ENCODE assay signal across 8 cellular contexts in the genomic region with DNA sequence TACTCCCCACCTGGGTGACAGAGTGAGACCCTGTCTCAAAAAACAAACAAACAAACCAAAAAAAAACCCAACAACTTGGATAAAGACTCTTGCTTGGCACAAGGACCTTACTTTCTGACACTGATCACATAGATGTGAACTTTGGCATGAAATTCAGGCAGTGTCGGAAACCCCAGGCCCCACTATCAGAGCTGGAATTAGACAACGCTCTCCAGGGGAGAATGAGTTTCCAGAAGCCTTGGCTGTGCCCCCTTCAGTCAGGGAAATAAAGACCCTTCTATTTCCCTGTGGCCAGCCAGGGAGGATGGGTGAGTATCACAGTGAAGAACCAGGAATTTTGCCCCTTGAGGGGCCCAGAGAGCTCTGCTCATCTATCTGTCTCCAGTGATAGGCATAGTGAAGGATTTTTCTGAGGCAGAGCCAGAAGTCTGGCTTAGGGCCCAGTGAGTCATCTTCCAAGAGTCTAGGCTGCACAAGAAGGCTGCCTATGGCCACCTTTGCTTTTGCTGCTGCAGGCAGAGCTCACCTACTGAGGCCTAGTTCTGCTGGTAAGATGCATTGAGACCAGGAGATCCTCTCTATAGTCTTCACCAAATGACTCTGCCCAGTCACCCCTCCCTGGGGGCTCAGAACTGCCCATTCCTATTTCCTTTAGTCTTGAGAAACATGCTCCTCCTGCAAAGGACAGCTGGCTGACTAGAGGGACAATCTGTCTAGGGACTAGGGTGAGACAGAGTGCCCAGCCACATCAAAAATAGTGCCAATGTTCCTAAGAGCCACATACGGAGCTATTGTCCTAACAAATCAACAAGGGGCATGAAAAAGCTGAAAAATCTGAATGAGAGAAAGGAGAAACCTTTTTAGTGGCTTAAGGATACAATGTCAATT. TPM values are rescaled to one million over a fixed set of nuclear protein-coding genes. Genes with fewer than 3 reads are reported as not detected.
DNase-seq lines count a peak whose midpoint lies in the region; ATAC-seq and TF ChIP-seq lines count a peak whose summit lies in the region.

No MANE protein-coding gene starts in this region.

- no peaks in the 10 kb centered on the region for H3K9me3 ChIP-seq in endodermal cell (ENCODE audit: control insufficient read depth, low read length)

- no peaks in the 10 kb centered on the region for H3K36me3 Mint-ChIP-seq in HFFc6 (ENCODE audit: low read depth)
- H3K36me3 Mint-ChIP-seq in stimulated activated effector memory CD8-positive, alpha-beta T cell treated with anti-CD3 and anti-CD28 coated beads, Interleukin-12 subunit alpha, Interleukin-12 subunit beta, amount 100 ng/mL, for 72 hours, result no peaks in the 10 kb centered on the region
- no peaks in the 10 kb centered on the region for H3K36me3 Mint-ChIP-seq in endodermal cell (ENCODE audit: low read depth)

- H3K9me3 Mint-ChIP-seq in HFFc6 (no peaks in the 10 kb centered on the region), endodermal cell (no peaks in the 10 kb centered on the region)
- no peaks in the 10 kb centered on the region for H3K9me3 Mint-ChIP-seq in stimulated activated effector memory CD8-positive, alpha-beta T cell treated with anti-CD3 and anti-CD28 coated beads, Interleukin-12 subunit alpha, Interleukin-12 subunit beta, amount 100 ng/mL, for 72 hours

- no peak for ATAC-seq in stimulated activated effector memory CD8-positive, alpha-beta T cell treated with anti-CD3 and anti-CD28 coated beads, Interleukin-12 subunit alpha, Interleukin-12 subunit beta, amount 100 ng/mL, for 72 hours
- ATAC-seq in GM18511 (IDR thresholded peaks at IDR 0.05; ENCODE audit: unreplicated experiment) (no peak), HG03469 (IDR thresholded peaks at IDR 0.05; ENCODE audit: unreplicated experiment) (no peak)

- peaks cover 9% of the 10 kb centered on the region for H3K27me3 Mint-ChIP-seq in HFFc6 (ENCODE audit: insufficient read depth)
- H3K27me3 Mint-ChIP-seq in endodermal cell (ENCODE audit: insufficient read depth), result peaks cover 2% of the 10 kb centered on the region

- H3K4me1 ChIP-seq in endodermal cell (ENCODE audit: control insufficient read depth, insufficient read depth, low read length), result no peaks in the 10 kb centered on the region

- peaks cover 22% of the 10 kb centered on the region for H3K4me1 Mint-ChIP-seq in HFFc6 (ENCODE audit: low read depth)
- peaks cover 11% of the 10 kb centered on the region for H3K4me1 Mint-ChIP-seq in stimulated activated effector memory CD8-positive, alpha-beta T cell treated with anti-CD3 and anti-CD28 coated beads, Interleukin-12 subunit alpha, Interleukin-12 subunit beta, amount 100 ng/mL, for 72 hours
- H3K4me1 Mint-ChIP-seq in endodermal cell, result peaks cover 10% of the 10 kb centered on the region

- no peaks in the 10 kb centered on the region for H3K36me3 ChIP-seq in endodermal cell (ENCODE audit: control insufficient read depth, insufficient read depth, low read length)

- H3K27me3 ChIP-seq in endodermal cell (ENCODE audit: control insufficient read depth, insufficient read depth, low read length, poor library complexity, severe bottlenecking), result no peaks in the 10 kb centered on the region

- DNase-seq in HFFc6 (peak; percentile 73), amniotic stem cell (lab: John Stamatoyannopoulos, UW) (peak; percentile 61), hepatic stellate cell (ENCODE audit: low spot score) (peak; percentile 84), endodermal cell (no peak)
- no peak for DNase-seq in stimulated activated effector memory CD8-positive, alpha-beta T cell treated with anti-CD3 and anti-CD28 coated beads, Interleukin-12 subunit alpha, Interleukin-12 subunit beta, amount 100 ng/mL, for 72 hours (ENCODE audit: low spot score in 2 of 2)
- DNase-seq in activated CD4-positive, CD25-positive, alpha-beta regulatory T cell (lab: John Stamatoyannopoulos, UW), result no peak

- TF ChIP-seq CTCF in HFFc6 (IDR thresholded peaks at IDR 0.05) (no peak), endodermal cell (conservative IDR thresholded peaks at IDR 0.05) (no peak)

- H3K27ac ChIP-seq in endodermal cell (ENCODE audit: low read depth, low read length), result no peak overlapping the region

- no peak overlapping the region for H3K9ac ChIP-seq in endodermal cell (ENCODE audit: extremely low read depth, low read length, poor library complexity, severe bottlenecking)

- H3K4me3 Mint-ChIP-seq in HFFc6, result no peak overlapping the region
- H3K4me3 Mint-ChIP-seq in stimulated activated effector memory CD8-positive, alpha-beta T cell treated with anti-CD3 and anti-CD28 coated beads, Interleukin-12 subunit alpha, Interleukin-12 subunit beta, amount 100 ng/mL, for 72 hours, result no peak overlapping the region
- H3K4me3 Mint-ChIP-seq in endodermal cell, result no peak overlapping the region

- no peak overlapping the region for H3K4me3 ChIP-seq in endodermal cell (ENCODE audit: low read length)

- no peak overlapping the region for H3K27ac Mint-ChIP-seq in HFFc6
- H3K27ac Mint-ChIP-seq in stimulated activated effector memory CD8-positive, alpha-beta T cell treated with anti-CD3 and anti-CD28 coated beads, Interleukin-12 subunit alpha, Interleukin-12 subunit beta, amount 100 ng/mL, for 72 hours, result peak overlapping the region; percentile 7
- H3K27ac Mint-ChIP-seq in endodermal cell, result no peak overlapping the region

- 90 to 100% methylated on average over 3 of the region's 3 CpGs for WGBS in endodermal cell (ENCODE audit: insufficient coverage in 1 of 2, insufficient read length in 1 of 2), 2 experiments

RNA-seq across cellular contexts. Expression of a gene that starts 40.2 kb away (rescaled TPM):
- total RNA-seq in HFFc6 (2021; fragmentation: NEBNext Ultra II Directional; extraction: Animal tissue kit (Norgen Biotek cat#: 25700)), result 10 to 100 TPM; 23.3 to 30.2 (median 28.4) TPM
- total RNA-seq in endodermal cell, result 10 to 100 TPM; 51.8 to 62.0 TPM
- polyA plus RNA-seq in endodermal cell (2013, experiment 1 of 2), result 52.3 TPM
- 49.5 TPM for polyA plus RNA-seq in endodermal cell (2013, experiment 2 of 2)

Comparison
In these comparisons a context has a peak if more than half of its experiments do, and no peak if none do; other contexts are left out.
1. DNase-seq: peak in HFFc6 (single experiment), amniotic stem cell (single experiment) and hepatic stellate cell (single experiment); none in stimulated activated effector memory CD8-positive, alpha-beta T cell treated with anti-CD3 and anti-CD28 coated beads, Interleukin-12 subunit alpha, Interleukin-12 subunit beta, amount 100 ng/mL, for 72 hours (0 of 2), endodermal cell (single experiment) and activated CD4-positive, CD25-positive, alpha-beta regulatory T cell (0 of 4).